Comparison of ENCODE assay signal across 8 cellular contexts in genomic region chr15:74614744-74615312, GRCh38. TPM values are rescaled to one million over a fixed set of nuclear protein-coding genes. Genes with fewer than 3 reads are reported as not detected.
DNase-seq lines count a peak whose midpoint lies in the region; ATAC-seq and TF ChIP-seq lines count a peak whose summit lies in the region.

No MANE protein-coding gene starts in this region.

- intact Hi-C loops in left ventricle myocardium inferior (cut with micrococcal nuclease) = loop anchor here (10.0 kb wide), 1 partner anchor 70 kb away; the partner anchor contains the start of gene ARID3B
- intact Hi-C loops in aorta (cut with DNase I) = loop anchor here (2.0 to 5.0 kb wide), 3 partner anchors 73 to 243 kb away; partner anchors contain the start of gene ARID3B (in 2 of the 2)

- peak overlapping the region; percentile 97 for H3K27ac ChIP-seq in left ventricle myocardium inferior (replicated peaks)
- peak overlapping the region; percentile 87 for H3K27ac ChIP-seq in rectal smooth muscle tissue (ENCODE audit: low read depth, low read length)
- peak overlapping the region in 1 of 2 donors; percentile 80 for H3K27ac ChIP-seq in aorta (ENCODE audit: low read depth in 1 of 2, low read length in 2 of 2)

- in situ Hi-C loops in Caki2 (cut with HindIII; ENCODE audit: low pct_unique_long_range_greater_than_20kb, low sequenced_read_pairs) = no loop called here

- ATAC-seq in GM21447 (IDR thresholded peaks at IDR 0.05; ENCODE audit: unreplicated experiment) (peak; percentile 42), aorta (ENCODE audit: low FRiP score) (peak; percentile 89)

- H3K4me1 ChIP-seq in adipocyte (ENCODE audit: control insufficient read depth, insufficient read depth, low read length) = peaks cover 32% of the 10 kb centered on the region
- peaks cover 74% of the 10 kb centered on the region for H3K4me1 ChIP-seq in left ventricle myocardium inferior
- peaks cover 11% of the 10 kb centered on the region for H3K4me1 ChIP-seq in rectal smooth muscle tissue (ENCODE audit: control insufficient read depth, insufficient read depth, low read length)
- H3K4me1 ChIP-seq in aorta (ENCODE audit: control insufficient read depth in 1 of 2, insufficient read depth in 2 of 2, low read length in 2 of 2) = no peaks in the 10 kb centered on the region

- TF ChIP-seq CTCF in left ventricle myocardium inferior (IDR thresholded peaks at IDR 0.05; ENCODE audit: borderline replicate concordance) = no peak

- H3K9me3 ChIP-seq in adipocyte (ENCODE audit: control insufficient read depth, low read length) = no peaks in the 10 kb centered on the region
- no peaks in the 10 kb centered on the region for H3K9me3 ChIP-seq in left ventricle myocardium inferior (replicated peaks)
- no peaks in the 10 kb centered on the region for H3K9me3 ChIP-seq in aorta (ENCODE audit: control insufficient read depth, low read length)

- peak overlapping the region; percentile 99 for H3K4me3 ChIP-seq in adipocyte (ENCODE audit: low read length)
- peak overlapping the region; percentile 87 for H3K4me3 ChIP-seq in left ventricle myocardium inferior
- H3K4me3 ChIP-seq in rectal smooth muscle tissue (ENCODE audit: low read length) = peak overlapping the region; percentile 89
- peak overlapping the region; percentile 20 to 66 for H3K4me3 ChIP-seq in aorta (ENCODE audit: low read length in 2 of 2)

- H3K36me3 ChIP-seq in adipocyte (ENCODE audit: control insufficient read depth, insufficient read depth, low read length, severe bottlenecking) (peaks cover 8% of the 10 kb centered on the region), left ventricle myocardium inferior (peaks cover 9% of the 10 kb centered on the region), rectal smooth muscle tissue (ENCODE audit: control insufficient read depth, insufficient read depth, low read length) (peaks cover 8% of the 10 kb centered on the region), aorta (ENCODE audit: control insufficient read depth in 1 of 2, insufficient read depth in 2 of 2, low read length in 1 of 2) (no peaks in the 10 kb centered on the region)

- no peaks in the 10 kb centered on the region for H3K27me3 ChIP-seq in adipocyte (replicated peaks; ENCODE audit: control insufficient read depth, insufficient read depth, low read length)
- H3K27me3 ChIP-seq in left ventricle myocardium inferior (ENCODE audit: low read depth) = no peaks in the 10 kb centered on the region
- H3K27me3 ChIP-seq in rectal smooth muscle tissue (ENCODE audit: control insufficient read depth, insufficient read depth, low read length) = no peaks in the 10 kb centered on the region
- H3K27me3 ChIP-seq in aorta (ENCODE audit: control insufficient read depth in 1 of 2, insufficient read depth in 2 of 2, low read length in 1 of 2) = no peaks in the 10 kb centered on the region

- peak; percentile 79 for DNase-seq in Caki2 (ENCODE audit: low read depth)
- peak; percentile 60 for DNase-seq in HuH-7.5 (ENCODE audit: low spot score)
- peak; percentile 65 to 73 for DNase-seq in SW 1271 (lab: John Stamatoyannopoulos, UW)
- DNase-seq in adipocyte (ENCODE audit: low read depth) = peak; percentile 94
- peak; percentile 90 for DNase-seq in left ventricle myocardium inferior
- DNase-seq in aorta = peak; percentile 89 to 94

- H3K9ac ChIP-seq in adipocyte (ENCODE audit: low read length) (peak overlapping the region; percentile 100), rectal smooth muscle tissue (ENCODE audit: low read length) (peak overlapping the region; percentile 86)

- 0% methylated on average over 47 to 50 of the region's 50 CpGs for WGBS in aorta, 2 donors

RNA-seq across cellular contexts. Expression of gene CLK3, which starts 0.8 kb away (rescaled TPM):
- total RNA-seq in Caki2 (2014; rRNA removed; shearing (Covaris generic); ENCODE audit: low replicate concordance) = 40.5 and 45.1 TPM in 2 replicates
- total RNA-seq in left ventricle myocardium inferior = 53.1 TPM
- 10 to 100 TPM; 63.7 to 73.2 TPM for total RNA-seq in aorta
- 10 to 100 TPM; 37.3 to 94.0 TPM for polyA plus RNA-seq in aorta

Comparison
In these comparisons a context has a peak if more than half of its experiments do, and no peak if none do; other contexts are left out.
1. H3K4me3 ChIP-seq: peak in every context shown above with its lines; median percentile 99 in adipocyte; 89 in rectal smooth muscle tissue; 87 in left ventricle myocardium inferior; 43 in aorta.